Comparison of ENCODE assay signal across 7 cellular contexts in the genomic region with DNA sequence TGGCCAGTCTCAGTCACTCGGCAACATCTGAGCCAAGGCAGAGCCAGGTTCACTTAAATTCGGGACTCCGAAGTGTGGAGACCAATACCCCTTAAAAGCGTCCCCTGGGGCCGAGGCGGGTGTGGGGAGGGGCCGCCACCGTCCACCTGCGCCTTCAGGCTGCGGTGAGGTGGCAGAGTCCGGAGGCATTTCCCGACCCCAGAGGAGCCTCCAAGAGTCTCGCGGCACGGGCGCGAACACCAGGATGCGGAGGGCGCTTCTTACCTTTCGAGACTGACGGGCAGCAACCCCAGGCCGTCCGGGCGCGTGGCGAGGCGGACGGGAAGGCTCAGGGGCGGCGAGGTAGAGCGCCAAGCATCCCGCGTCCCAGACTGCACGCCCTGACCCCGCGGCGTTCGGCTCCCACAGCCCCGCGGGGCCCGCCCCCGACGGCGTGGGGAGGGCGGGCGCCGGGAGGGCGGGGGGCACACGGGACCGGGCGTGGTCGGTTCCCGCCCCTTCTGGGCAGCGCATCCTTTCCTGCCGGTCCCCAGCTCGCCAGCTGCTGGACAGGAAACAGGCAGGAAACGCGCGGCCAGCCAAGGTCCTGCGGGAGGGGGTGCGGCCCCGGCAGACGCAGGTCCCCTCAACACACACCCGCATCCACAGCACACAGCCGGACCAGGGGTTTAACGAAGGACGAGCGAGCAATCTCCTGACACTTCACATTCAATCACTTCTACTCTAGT. TPM values are rescaled to one million over a fixed set of nuclear protein-coding genes. Genes with fewer than 3 reads are reported as not detected.
DNase-seq lines count a peak whose midpoint lies in the region; ATAC-seq and TF ChIP-seq lines count a peak whose summit lies in the region.

A gene with protein sequence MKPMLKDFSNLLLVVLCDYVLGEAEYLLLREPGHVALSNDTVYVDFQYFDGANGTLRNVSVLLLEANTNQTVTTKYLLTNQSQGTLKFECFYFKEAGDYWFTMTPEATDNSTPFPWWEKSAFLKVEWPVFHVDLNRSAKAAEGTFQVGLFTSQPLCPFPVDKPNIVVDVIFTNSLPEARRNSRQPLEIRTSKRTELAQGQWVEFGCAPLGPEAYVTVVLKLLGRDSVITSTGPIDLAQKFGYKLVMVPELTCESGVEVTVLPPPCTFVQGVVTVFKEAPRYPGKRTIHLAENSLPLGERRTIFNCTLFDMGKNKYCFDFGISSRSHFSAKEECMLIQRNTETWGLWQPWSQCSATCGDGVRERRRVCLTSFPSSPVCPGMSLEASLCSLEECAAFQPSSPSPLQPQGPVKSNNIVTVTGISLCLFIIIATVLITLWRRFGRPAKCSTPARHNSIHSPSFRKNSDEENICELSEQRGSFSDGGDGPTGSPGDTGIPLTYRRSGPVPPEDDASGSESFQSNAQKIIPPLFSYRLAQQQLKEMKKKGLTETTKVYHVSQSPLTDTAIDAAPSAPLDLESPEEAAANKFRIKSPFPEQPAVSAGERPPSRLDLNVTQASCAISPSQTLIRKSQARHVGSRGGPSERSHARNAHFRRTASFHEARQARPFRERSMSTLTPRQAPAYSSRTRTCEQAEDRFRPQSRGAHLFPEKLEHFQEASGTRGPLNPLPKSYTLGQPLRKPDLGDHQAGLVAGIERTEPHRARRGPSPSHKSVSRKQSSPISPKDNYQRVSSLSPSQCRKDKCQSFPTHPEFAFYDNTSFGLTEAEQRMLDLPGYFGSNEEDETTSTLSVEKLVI (minus strand): TSS at position 406 of the 728 bp plus-strand sequence. CDS start 3,572 bp downstream, outside the sequence.

- TF ChIP-seq CTCF in right lobe of liver (IDR thresholded peaks at IDR 0.05), result no peak

- peak within 1 kb of the TSS in 1 of 2 donors; percentile 11 for H3K9ac ChIP-seq in duodenal mucosa (ENCODE audit: low read depth in 1 of 2, low read length in 2 of 2)
- H3K9ac ChIP-seq in subcutaneous abdominal adipose tissue (ENCODE audit: low read length in 5 of 5), result peak within 1 kb of the TSS in 4 of 5 donors; percentile 26 to 78 (median 66)

- DNase-seq in GM03348 (ENCODE audit: low spot score) (peak; percentile 93), HCEC 1CT (peak; percentile 34), right lobe of liver (peak; percentile 75 to 84 (median 81))

- WGBS in right lobe of liver (ENCODE audit: insufficient coverage, low coverage, low lambda C conversion rate, missing lambda C conversion rate), result under 1% methylated on average over 21 of the region's 68 CpGs

- TF ChIP-seq POLR2A in right lobe of liver (IDR thresholded peaks at IDR 0.05), result no peak

- no peaks in the 10 kb centered on the region for H3K9me3 Mint-ChIP-seq in T-helper 1 cell treated with Interleukin-12 subunit alpha and Interleukin-12 subunit beta and Interleukin-4 antibody, amounts not matched to agents 30 μg/mL and 1 μg/mL, for 36 hours

- ATAC-seq in right lobe of liver, result peak; percentile 90 to 94 (median 92)
- no peak for ATAC-seq in GM21825 (IDR thresholded peaks at IDR 0.05; ENCODE audit: unreplicated experiment)

- intact Hi-C loops in right lobe of liver (cut with DNase I), result no loop called here

- H3K27me3 ChIP-seq in duodenal mucosa (ENCODE audit: control insufficient read depth in 1 of 2, insufficient read depth in 2 of 2, low read length in 2 of 2) (peaks cover 10% of the 10 kb centered on the region in 2 donors), right lobe of liver (no peaks in the 10 kb centered on the region), subcutaneous abdominal adipose tissue (ENCODE audit: control insufficient read depth in 5 of 5, insufficient read depth in 4 of 5, low read length in 5 of 5) (no peaks in the 10 kb centered on the region)

- H3K36me3 ChIP-seq in duodenal mucosa (ENCODE audit: control insufficient read depth in 1 of 2, insufficient read depth in 2 of 2, low read length in 2 of 2) (peaks cover 0 to 3% of the 10 kb centered on the region in 2 donors), right lobe of liver (no peaks in the 10 kb centered on the region), subcutaneous abdominal adipose tissue (ENCODE audit: control insufficient read depth in 5 of 5, insufficient read depth in 5 of 5, low read length in 5 of 5) (peaks cover 0 to 3% (median 0%) of the 10 kb centered on the region in 5 donors)

- H3K4me1 ChIP-seq in duodenal mucosa (ENCODE audit: control insufficient read depth in 1 of 2, insufficient read depth in 2 of 2, low read length in 2 of 2) (peaks cover 0 to 6% of the 10 kb centered on the region in 2 donors), right lobe of liver (peaks cover 0 to 13% (median 2%) of the 10 kb centered on the region in 4 donors), subcutaneous abdominal adipose tissue (ENCODE audit: control insufficient read depth in 5 of 5, insufficient read depth in 5 of 5, low read length in 5 of 5) (peaks cover 0 to 28% (median 13%) of the 10 kb centered on the region in 5 donors)

- peaks cover 4% of the 10 kb centered on the region for H3K36me3 Mint-ChIP-seq in T-helper 1 cell treated with Interleukin-12 subunit alpha and Interleukin-12 subunit beta and Interleukin-4 antibody, amounts not matched to agents 30 μg/mL and 1 μg/mL, for 36 hours (ENCODE audit: low read depth)

- H3K4me1 Mint-ChIP-seq in T-helper 1 cell treated with Interleukin-12 subunit alpha and Interleukin-12 subunit beta and Interleukin-4 antibody, amounts not matched to agents 30 μg/mL and 1 μg/mL, for 36 hours (ENCODE audit: low read depth), result peaks cover 11% of the 10 kb centered on the region

- peaks cover 36% of the 10 kb centered on the region for H3K27me3 Mint-ChIP-seq in T-helper 1 cell treated with Interleukin-12 subunit alpha and Interleukin-12 subunit beta and Interleukin-4 antibody, amounts not matched to agents 30 μg/mL and 1 μg/mL, for 36 hours (ENCODE audit: low read depth)

- H3K9me3 ChIP-seq in duodenal mucosa (ENCODE audit: control insufficient read depth in 1 of 2, low read length in 2 of 2), result no peaks in the 10 kb centered on the region
- no peaks in the 10 kb centered on the region for H3K9me3 ChIP-seq in right lobe of liver
- no peaks in the 10 kb centered on the region for H3K9me3 ChIP-seq in subcutaneous abdominal adipose tissue (ENCODE audit: control insufficient read depth in 5 of 5, low read length in 5 of 5)

- peak within 1 kb of the TSS; percentile 65 for H3K4me3 Mint-ChIP-seq in T-helper 1 cell treated with Interleukin-12 subunit alpha and Interleukin-12 subunit beta and Interleukin-4 antibody, amounts not matched to agents 30 μg/mL and 1 μg/mL, for 36 hours

- H3K4me3 ChIP-seq in duodenal mucosa (ENCODE audit: low read depth in 1 of 2, low read length in 2 of 2) (peak within 1 kb of the TSS; percentile 63), right lobe of liver (peak within 1 kb of the TSS; percentile 40 to 69 (median 58)), subcutaneous abdominal adipose tissue (ENCODE audit: low read depth in 1 of 5, low read length in 5 of 5) (peak within 1 kb of the TSS; percentile 62 to 81 (median 76))

- H3K27ac Mint-ChIP-seq in T-helper 1 cell treated with Interleukin-12 subunit alpha and Interleukin-12 subunit beta and Interleukin-4 antibody, amounts not matched to agents 30 μg/mL and 1 μg/mL, for 36 hours, result peak within 1 kb of the TSS; percentile 26

- no peak within 1 kb of the TSS for H3K27ac ChIP-seq in duodenal mucosa (ENCODE audit: low read depth, low read length)
- peak within 1 kb of the TSS; percentile 6 to 61 (median 16) for H3K27ac ChIP-seq in right lobe of liver
- peak within 1 kb of the TSS; percentile 62 for H3K27ac ChIP-seq in subcutaneous abdominal adipose tissue (ENCODE audit: low read depth, low read length)

RNA-seq across cellular contexts. Expression of the gene that starts here (rescaled TPM):
- 1 to 10 TPM in 5 of 6 experiments, under 1 TPM in 1; 0.95 to 2.3 (median 1.5) TPM for total RNA-seq in right lobe of liver

Comparison
In these comparisons a context has a peak if more than half of its experiments do, and no peak if none do; other contexts are left out.
1. DNase-seq: peak in every context shown above with its lines; median percentile 93 in GM03348; 81 in right lobe of liver; 34 in HCEC 1CT.